Comparison of ENCODE assay signal across 10 cellular contexts in the genomic region with DNA sequence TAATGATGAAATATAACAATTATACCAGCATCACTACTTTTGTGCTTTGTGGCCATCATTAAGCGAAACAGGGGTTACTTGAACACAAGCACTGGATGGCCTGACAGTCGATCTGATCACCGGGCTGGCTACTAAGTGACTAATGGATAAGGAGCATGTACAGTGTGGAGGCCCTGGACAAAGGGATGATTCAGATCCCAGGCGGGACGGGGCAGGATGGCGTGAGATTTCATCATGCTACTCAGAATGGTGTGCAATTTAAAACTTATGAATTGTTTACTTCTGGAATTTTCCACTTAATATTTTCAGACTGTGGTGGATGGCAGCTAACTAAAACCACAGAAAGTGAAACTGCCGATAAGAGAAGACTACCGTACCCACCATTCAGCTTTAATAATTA.
DNase-seq lines count a peak whose midpoint lies in the region; ATAC-seq lines count a peak whose summit lies in the region.
"Had no signal": no experiment of that assay in that cellular context is flagged by ENCODE, and none has a peak within 500 bp of the region (broad histone marks: within the 10 kb centered on the region; RNA-seq: fewer than 3 reads in every experiment).

No MANE protein-coding gene starts in this region.

- peak; percentile 74 for DNase-seq in AG20443 (ENCODE audit: low spot score)
- DNase-seq in NCI-H69 (lab: John Stamatoyannopoulos, UW) = peak; percentile 18
- peak in 30 of 61 donors; percentile 12 to 56 (median 33) for DNase-seq in caudate nucleus (lab: John Stamatoyannopoulos, UW)
- peak; percentile 34 for DNase-seq in midbrain (lab: John Stamatoyannopoulos, UW)
- DNase-seq in stimulated activated CD4-positive, alpha-beta T cell treated with anti-CD3 and anti-CD28 coated beads, Interleukin-12 subunit alpha, Interleukin-12 subunit beta, amount 100 ng/mL, for 4 hours = no peak
- no peak for DNase-seq in NCI-H1930 (lab: John Stamatoyannopoulos, UW)
- DNase-seq: NCI-H2029, nephron progenitor cell had no signal

- ATAC-seq in GM18511 (IDR thresholded peaks at IDR 0.05; ENCODE audit: unreplicated experiment) = no peak
- no peak for ATAC-seq in HG02610 (IDR thresholded peaks at IDR 0.05; ENCODE audit: unreplicated experiment)

- H3K27ac ChIP-seq in caudate nucleus (ENCODE audit: low read depth, low read length) = peak overlapping the region; percentile 39

Comparison
In these comparisons a context has a peak if more than half of its experiments do, and no peak if none do; other contexts are left out.
1. DNase-seq: peak in AG20443 (single experiment), NCI-H69 (single experiment) and midbrain (single experiment); none in stimulated activated CD4-positive, alpha-beta T cell treated with anti-CD3 and anti-CD28 coated beads, Interleukin-12 subunit alpha, Interleukin-12 subunit beta, amount 100 ng/mL, for 4 hours (single experiment) and NCI-H1930 (0 of 2).